ENCODE assay signal across 7 cellular contexts in genomic region chr2:111567233-111567632, GRCh38.
DNase-seq lines count a peak whose midpoint lies in the region; ATAC-seq, FAIRE-seq and TF ChIP-seq lines count a peak whose summit lies in the region.
"Not testable (repeated sequence)": the region's sequence is repeated elsewhere in the genome, so short reads cannot be mapped to it uniquely, and the experiment has no call there.

No MANE protein-coding gene starts in this region.

- H3K4me3 ChIP-seq in astrocyte (ENCODE audit: insufficient read depth, low read depth, low read length) = not testable (repeated sequence)

- H3K4me3 Mint-ChIP-seq in activated CD4-positive, alpha-beta T cell treated with anti-CD3 and anti-CD28 coated beads for 36 hours; activated T-helper 17 cell treated with anti-CD3 and anti-CD28 coated beads, Interleukin-2, amount 50 U/mL, for 72 hours; astrocyte (ENCODE audit: unreplicated experiment); stimulated activated effector memory CD8-positive, alpha-beta T cell treated with anti-CD3 and anti-CD28 coated beads, Interleukin-12 subunit alpha, Interleukin-12 subunit beta, amount 100 ng/mL, for 72 hours: not testable (repeated sequence)

- not testable (repeated sequence) for ATAC-seq in activated CD4-positive, alpha-beta T cell treated with anti-CD3 and anti-CD28 coated beads for 36 hours
- ATAC-seq in activated T-helper 17 cell treated with anti-CD3 and anti-CD28 coated beads, Interleukin-2, amount 50 U/mL, for 72 hours (replicated peaks) = peak; percentile 46
- peak; percentile 72 for ATAC-seq in stimulated activated effector memory CD8-positive, alpha-beta T cell treated with anti-CD3 and anti-CD28 coated beads, Interleukin-12 subunit alpha, Interleukin-12 subunit beta, amount 100 ng/mL, for 72 hours

- not testable (repeated sequence) for H3K9ac ChIP-seq in astrocyte (ENCODE audit: low read length)

- not testable (repeated sequence) for H3K4me1 ChIP-seq in astrocyte (ENCODE audit: insufficient read depth, low read length)

- H3K27ac ChIP-seq in astrocyte (ENCODE audit: low read depth, low read length) = not testable (repeated sequence)

- not testable (repeated sequence) for H4K20me1 ChIP-seq in astrocyte (ENCODE audit: insufficient read depth, low read length)

- POLR2A ChIA-PET in activated CD4-positive, alpha-beta T cell treated with anti-CD3 and anti-CD28 coated beads for 36 hours (lab: Charles Lee) = not testable (repeated sequence)

- H3K9me3 Mint-ChIP-seq in activated CD4-positive, alpha-beta T cell treated with anti-CD3 and anti-CD28 coated beads for 36 hours (ENCODE audit: low read depth); activated T-helper 17 cell treated with anti-CD3 and anti-CD28 coated beads, Interleukin-2, amount 50 U/mL, for 72 hours; astrocyte (ENCODE audit: unreplicated experiment); stimulated activated effector memory CD8-positive, alpha-beta T cell treated with anti-CD3 and anti-CD28 coated beads, Interleukin-12 subunit alpha, Interleukin-12 subunit beta, amount 100 ng/mL, for 72 hours: not testable (repeated sequence)

- H3K36me3 ChIP-seq in astrocyte (ENCODE audit: insufficient read depth, low read length) = not testable (repeated sequence)

- intact Hi-C loops in activated CD4-positive, alpha-beta T cell treated with anti-CD3 and anti-CD28 coated beads for 36 hours (cut with DNase I, micrococcal nuclease) = not testable (repeated sequence)

- H3K79me2 ChIP-seq in astrocyte (ENCODE audit: insufficient read depth, low read length) = not testable (repeated sequence)

- H3K27me3 ChIP-seq in astrocyte (ENCODE audit: insufficient read depth, low read length) = not testable (repeated sequence)

- H3K4me2 ChIP-seq in astrocyte (ENCODE audit: low read length) = not testable (repeated sequence)

- not testable (repeated sequence) for H3K27ac Mint-ChIP-seq in activated CD4-positive, alpha-beta T cell treated with anti-CD3 and anti-CD28 coated beads for 36 hours; activated T-helper 17 cell treated with anti-CD3 and anti-CD28 coated beads, Interleukin-2, amount 50 U/mL, for 72 hours; astrocyte (ENCODE audit: unreplicated experiment); stimulated activated effector memory CD8-positive, alpha-beta T cell treated with anti-CD3 and anti-CD28 coated beads, Interleukin-12 subunit alpha, Interleukin-12 subunit beta, amount 100 ng/mL, for 72 hours

- peak; percentile 9 for DNase-seq in RCC 7860 (ENCODE audit: low spot score)
- peak; percentile 11 for DNase-seq in activated CD4-positive, alpha-beta T cell treated with anti-CD3 and anti-CD28 coated beads for 36 hours
- peak; percentile 4 for DNase-seq in astrocyte (ENCODE audit: low read depth)
- DNase-seq in glomerular visceral epithelial cell (ENCODE audit: extremely low spot score) = peak; percentile 70
- DNase-seq in myocyte (ENCODE audit: low read depth) = peak; percentile 2
- not testable (repeated sequence) for DNase-seq in stimulated activated effector memory CD8-positive, alpha-beta T cell treated with anti-CD3 and anti-CD28 coated beads, Interleukin-12 subunit alpha, Interleukin-12 subunit beta, amount 100 ng/mL, for 72 hours (ENCODE audit: low spot score in 2 of 2)

- H3K9me3 ChIP-seq in astrocyte (ENCODE audit: insufficient read depth, low read depth, low read length) = not testable (repeated sequence)

- not testable (repeated sequence) for H3K36me3 Mint-ChIP-seq in activated CD4-positive, alpha-beta T cell treated with anti-CD3 and anti-CD28 coated beads for 36 hours (ENCODE audit: low read depth); activated T-helper 17 cell treated with anti-CD3 and anti-CD28 coated beads, Interleukin-2, amount 50 U/mL, for 72 hours (ENCODE audit: low read depth); astrocyte (ENCODE audit: low read depth, unreplicated experiment); stimulated activated effector memory CD8-positive, alpha-beta T cell treated with anti-CD3 and anti-CD28 coated beads, Interleukin-12 subunit alpha, Interleukin-12 subunit beta, amount 100 ng/mL, for 72 hours

- CTCF ChIA-PET in activated CD4-positive, alpha-beta T cell treated with anti-CD3 and anti-CD28 coated beads for 36 hours (lab: Charles Lee) = not testable (repeated sequence)

- TF ChIP-seq CTCF in astrocyte (IDR thresholded peaks at IDR 0.05; ENCODE audit: insufficient read depth, low read depth, low read length) = not testable (repeated sequence)

- peak; percentile 82 for FAIRE-seq in RCC 7860 (lab: Jason Lieb, UNC)
- not testable (repeated sequence) for FAIRE-seq in astrocyte (lab: Jason Lieb, UNC)

- H3K27me3 Mint-ChIP-seq in activated CD4-positive, alpha-beta T cell treated with anti-CD3 and anti-CD28 coated beads for 36 hours; activated T-helper 17 cell treated with anti-CD3 and anti-CD28 coated beads, Interleukin-2, amount 50 U/mL, for 72 hours; astrocyte (ENCODE audit: low read depth, unreplicated experiment): not testable (repeated sequence)

- H3K4me1 Mint-ChIP-seq in activated CD4-positive, alpha-beta T cell treated with anti-CD3 and anti-CD28 coated beads for 36 hours = peaks cover 13% of the 10 kb centered on the region
- not testable (repeated sequence) for H3K4me1 Mint-ChIP-seq in activated T-helper 17 cell treated with anti-CD3 and anti-CD28 coated beads, Interleukin-2, amount 50 U/mL, for 72 hours; astrocyte (ENCODE audit: low read depth, unreplicated experiment)
- H3K4me1 Mint-ChIP-seq in stimulated activated effector memory CD8-positive, alpha-beta T cell treated with anti-CD3 and anti-CD28 coated beads, Interleukin-12 subunit alpha, Interleukin-12 subunit beta, amount 100 ng/mL, for 72 hours = peaks cover 12% of the 10 kb centered on the region

- not testable (repeated sequence) for H2AFZ ChIP-seq in astrocyte (ENCODE audit: low read depth, low read length)
